Comparison of ENCODE assay signal across 1 cellular context in the genomic region with DNA sequence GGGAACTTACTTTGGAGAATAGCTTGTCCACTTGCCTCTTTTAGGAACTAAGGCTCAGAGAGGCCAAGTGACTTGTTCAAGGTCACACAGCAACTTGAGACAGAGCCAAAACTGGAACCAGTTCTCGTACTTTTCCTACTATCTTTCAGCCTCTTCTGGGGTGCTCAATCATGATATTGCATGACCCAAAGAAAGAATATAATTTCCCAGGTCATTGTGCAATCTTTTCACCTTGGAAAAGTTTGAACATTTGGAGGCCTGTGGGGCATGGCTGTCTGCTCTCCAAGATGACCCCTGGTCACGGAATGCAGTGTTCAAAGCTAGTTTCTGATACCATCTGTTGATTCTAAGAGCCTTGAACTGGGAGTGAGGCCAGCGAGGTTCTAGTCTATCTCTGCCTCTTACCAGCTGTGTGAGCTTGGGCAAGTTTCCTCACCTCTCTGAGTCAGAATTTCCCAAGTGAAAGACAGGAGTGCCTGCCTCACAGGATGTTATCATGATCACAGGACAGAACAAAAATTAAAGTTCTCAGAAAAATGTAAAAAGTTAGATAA.
TF ChIP-seq lines count a peak whose summit lies in the region.

No MANE protein-coding gene starts in this region.

TF ChIP-seq in GM23338, 12 proteins besides CTCF, POLR2A, EP300 and RAD21 (continued from another document):
- TF ChIP-seq, protein P1, sequence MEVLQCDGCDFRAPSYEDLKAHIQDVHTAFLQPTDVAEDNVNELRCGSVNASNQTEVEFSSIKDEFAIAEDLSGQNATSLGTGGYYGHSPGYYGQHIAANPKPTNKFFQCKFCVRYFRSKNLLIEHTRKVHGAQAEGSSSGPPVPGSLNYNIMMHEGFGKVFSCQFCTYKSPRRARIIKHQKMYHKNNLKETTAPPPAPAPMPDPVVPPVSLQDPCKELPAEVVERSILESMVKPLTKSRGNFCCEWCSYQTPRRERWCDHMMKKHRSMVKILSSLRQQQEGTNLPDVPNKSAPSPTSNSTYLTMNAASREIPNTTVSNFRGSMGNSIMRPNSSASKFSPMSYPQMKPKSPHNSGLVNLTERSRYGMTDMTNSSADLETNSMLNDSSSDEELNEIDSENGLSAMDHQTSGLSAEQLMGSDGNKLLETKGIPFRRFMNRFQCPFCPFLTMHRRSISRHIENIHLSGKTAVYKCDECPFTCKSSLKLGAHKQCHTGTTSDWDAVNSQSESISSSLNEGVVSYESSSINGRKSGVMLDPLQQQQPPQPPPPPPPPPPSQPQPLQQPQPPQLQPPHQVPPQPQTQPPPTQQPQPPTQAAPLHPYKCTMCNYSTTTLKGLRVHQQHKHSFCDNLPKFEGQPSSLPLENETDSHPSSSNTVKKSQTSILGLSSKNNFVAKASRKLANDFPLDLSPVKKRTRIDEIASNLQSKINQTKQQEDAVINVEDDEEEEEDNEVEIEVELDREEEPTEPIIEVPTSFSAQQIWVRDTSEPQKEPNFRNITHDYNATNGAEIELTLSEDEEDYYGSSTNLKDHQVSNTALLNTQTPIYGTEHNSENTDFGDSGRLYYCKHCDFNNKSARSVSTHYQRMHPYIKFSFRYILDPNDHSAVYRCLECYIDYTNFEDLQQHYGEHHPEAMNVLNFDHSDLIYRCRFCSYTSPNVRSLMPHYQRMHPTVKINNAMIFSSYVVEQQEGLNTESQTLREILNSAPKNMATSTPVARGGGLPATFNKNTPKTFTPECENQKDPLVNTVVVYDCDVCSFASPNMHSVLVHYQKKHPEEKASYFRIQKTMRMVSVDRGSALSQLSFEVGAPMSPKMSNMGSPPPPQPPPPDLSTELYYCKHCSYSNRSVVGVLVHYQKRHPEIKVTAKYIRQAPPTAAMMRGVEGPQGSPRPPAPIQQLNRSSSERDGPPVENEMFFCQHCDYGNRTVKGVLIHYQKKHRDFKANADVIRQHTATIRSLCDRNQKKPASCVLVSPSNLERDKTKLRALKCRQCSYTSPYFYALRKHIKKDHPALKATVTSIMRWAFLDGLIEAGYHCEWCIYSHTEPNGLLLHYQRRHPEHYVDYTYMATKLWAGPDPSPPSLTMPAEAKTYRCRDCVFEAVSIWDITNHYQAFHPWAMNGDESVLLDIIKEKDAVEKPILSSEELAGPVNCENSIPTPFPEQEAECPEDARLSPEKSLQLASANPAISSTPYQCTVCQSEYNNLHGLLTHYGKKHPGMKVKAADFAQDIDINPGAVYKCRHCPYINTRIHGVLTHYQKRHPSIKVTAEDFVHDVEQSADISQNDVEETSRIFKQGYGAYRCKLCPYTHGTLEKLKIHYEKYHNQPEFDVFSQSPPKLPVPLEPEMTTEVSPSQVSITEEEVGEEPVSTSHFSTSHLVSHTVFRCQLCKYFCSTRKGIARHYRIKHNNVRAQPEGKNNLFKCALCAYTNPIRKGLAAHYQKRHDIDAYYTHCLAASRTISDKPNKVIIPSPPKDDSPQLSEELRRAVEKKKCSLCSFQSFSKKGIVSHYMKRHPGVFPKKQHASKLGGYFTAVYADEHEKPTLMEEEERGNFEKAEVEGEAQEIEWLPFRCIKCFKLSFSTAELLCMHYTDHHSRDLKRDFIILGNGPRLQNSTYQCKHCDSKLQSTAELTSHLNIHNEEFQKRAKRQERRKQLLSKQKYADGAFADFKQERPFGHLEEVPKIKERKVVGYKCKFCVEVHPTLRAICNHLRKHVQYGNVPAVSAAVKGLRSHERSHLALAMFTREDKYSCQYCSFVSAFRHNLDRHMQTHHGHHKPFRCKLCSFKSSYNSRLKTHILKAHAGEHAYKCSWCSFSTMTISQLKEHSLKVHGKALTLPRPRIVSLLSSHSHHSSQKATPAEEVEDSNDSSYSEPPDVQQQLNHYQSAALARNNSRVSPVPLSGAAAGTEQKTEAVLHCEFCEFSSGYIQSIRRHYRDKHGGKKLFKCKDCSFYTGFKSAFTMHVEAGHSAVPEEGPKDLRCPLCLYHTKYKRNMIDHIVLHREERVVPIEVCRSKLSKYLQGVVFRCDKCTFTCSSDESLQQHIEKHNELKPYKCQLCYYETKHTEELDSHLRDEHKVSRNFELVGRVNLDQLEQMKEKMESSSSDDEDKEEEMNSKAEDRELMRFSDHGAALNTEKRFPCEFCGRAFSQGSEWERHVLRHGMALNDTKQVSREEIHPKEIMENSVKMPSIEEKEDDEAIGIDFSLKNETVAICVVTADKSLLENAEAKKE (CRISPR knock-in tag; IDR thresholded peaks at IDR 0.05) = no peak
- TF ChIP-seq, protein P2, sequence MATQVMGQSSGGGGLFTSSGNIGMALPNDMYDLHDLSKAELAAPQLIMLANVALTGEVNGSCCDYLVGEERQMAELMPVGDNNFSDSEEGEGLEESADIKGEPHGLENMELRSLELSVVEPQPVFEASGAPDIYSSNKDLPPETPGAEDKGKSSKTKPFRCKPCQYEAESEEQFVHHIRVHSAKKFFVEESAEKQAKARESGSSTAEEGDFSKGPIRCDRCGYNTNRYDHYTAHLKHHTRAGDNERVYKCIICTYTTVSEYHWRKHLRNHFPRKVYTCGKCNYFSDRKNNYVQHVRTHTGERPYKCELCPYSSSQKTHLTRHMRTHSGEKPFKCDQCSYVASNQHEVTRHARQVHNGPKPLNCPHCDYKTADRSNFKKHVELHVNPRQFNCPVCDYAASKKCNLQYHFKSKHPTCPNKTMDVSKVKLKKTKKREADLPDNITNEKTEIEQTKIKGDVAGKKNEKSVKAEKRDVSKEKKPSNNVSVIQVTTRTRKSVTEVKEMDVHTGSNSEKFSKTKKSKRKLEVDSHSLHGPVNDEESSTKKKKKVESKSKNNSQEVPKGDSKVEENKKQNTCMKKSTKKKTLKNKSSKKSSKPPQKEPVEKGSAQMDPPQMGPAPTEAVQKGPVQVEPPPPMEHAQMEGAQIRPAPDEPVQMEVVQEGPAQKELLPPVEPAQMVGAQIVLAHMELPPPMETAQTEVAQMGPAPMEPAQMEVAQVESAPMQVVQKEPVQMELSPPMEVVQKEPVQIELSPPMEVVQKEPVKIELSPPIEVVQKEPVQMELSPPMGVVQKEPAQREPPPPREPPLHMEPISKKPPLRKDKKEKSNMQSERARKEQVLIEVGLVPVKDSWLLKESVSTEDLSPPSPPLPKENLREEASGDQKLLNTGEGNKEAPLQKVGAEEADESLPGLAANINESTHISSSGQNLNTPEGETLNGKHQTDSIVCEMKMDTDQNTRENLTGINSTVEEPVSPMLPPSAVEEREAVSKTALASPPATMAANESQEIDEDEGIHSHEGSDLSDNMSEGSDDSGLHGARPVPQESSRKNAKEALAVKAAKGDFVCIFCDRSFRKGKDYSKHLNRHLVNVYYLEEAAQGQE (IDR thresholded peaks at IDR 0.05; ENCODE audit: unreplicated experiment) = no peak
- no peak for TF ChIP-seq ZNF331 (CRISPR knock-in tag; IDR thresholded peaks at IDR 0.05; ENCODE audit: low read depth)
- no peak for TF ChIP-seq EZH2phosphoT487 (IDR thresholded peaks at IDR 0.05; ENCODE audit: unreplicated experiment)
- TF ChIP-seq, protein P3, sequence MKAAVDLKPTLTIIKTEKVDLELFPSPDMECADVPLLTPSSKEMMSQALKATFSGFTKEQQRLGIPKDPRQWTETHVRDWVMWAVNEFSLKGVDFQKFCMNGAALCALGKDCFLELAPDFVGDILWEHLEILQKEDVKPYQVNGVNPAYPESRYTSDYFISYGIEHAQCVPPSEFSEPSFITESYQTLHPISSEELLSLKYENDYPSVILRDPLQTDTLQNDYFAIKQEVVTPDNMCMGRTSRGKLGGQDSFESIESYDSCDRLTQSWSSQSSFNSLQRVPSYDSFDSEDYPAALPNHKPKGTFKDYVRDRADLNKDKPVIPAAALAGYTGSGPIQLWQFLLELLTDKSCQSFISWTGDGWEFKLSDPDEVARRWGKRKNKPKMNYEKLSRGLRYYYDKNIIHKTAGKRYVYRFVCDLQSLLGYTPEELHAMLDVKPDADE (IDR thresholded peaks at IDR 0.05) = no peak
- TF ChIP-seq EZH2 (IDR thresholded peaks at IDR 0.05; ENCODE audit: low read depth, unreplicated experiment) = no peak
- TF ChIP-seq NANOG (IDR thresholded peaks at IDR 0.05; ENCODE audit: borderline replicate concordance) = no peak
- no peak for TF ChIP-seq POLR2AphosphoS5 (IDR thresholded peaks at IDR 0.05; ENCODE audit: low read depth)
- TF ChIP-seq CREB1 (CRISPR knock-in tag; IDR thresholded peaks at IDR 0.05; ENCODE audit: low read depth) = no peak
